25 cellular contexts compared by ENCODE assay signal in genomic region chr13:114229486-114229885, GRCh38. TPM values are rescaled to one million over a fixed set of nuclear protein-coding genes. Genes with fewer than 3 reads are reported as not detected.
DNase-seq lines count a peak whose midpoint lies in the region; FAIRE-seq and TF ChIP-seq lines count a peak whose summit lies in the region.
"Had no signal": no experiment of that assay in that cellular context is flagged by ENCODE, and none has a peak within 500 bp of the region (broad histone marks: within the 10 kb centered on the region; RNA-seq: fewer than 3 reads in every experiment).

No MANE protein-coding gene starts in this region.

- intact Hi-C loops in activated naive CD4-positive, alpha-beta T cell treated with anti-CD3 and anti-CD28 coated beads for 36 hours (cut with micrococcal nuclease), result loop anchor here (5.0 kb wide), 1 partner anchor 212 kb away; no protein-coding TSS in a partner anchor
- intact Hi-C loops in activated T-helper 2 cell treated with anti-CD3 and anti-CD28 coated beads, Interferon-gamma antibody, Interleukin-2, Interleukin-4, amounts not matched to agents 10 μg/mL and 5 μg/mL and 100 μg/mL, durations not matched to agents 14 hours and 24 hours and 36 hours (cut with micrococcal nuclease), result loop anchor here (5.0 kb wide), 1 partner anchor 82 kb away; no protein-coding TSS in a partner anchor

- no peaks in the 10 kb centered on the region for H3K27me3 Mint-ChIP-seq in activated naive CD4-positive, alpha-beta T cell treated with anti-CD3 and anti-CD28 coated beads for 36 hours (ENCODE audit: low read depth)
- H3K27me3 Mint-ChIP-seq in astrocyte (ENCODE audit: low read depth, unreplicated experiment), result peaks cover 2% of the 10 kb centered on the region
- peaks cover 22% of the 10 kb centered on the region for H3K27me3 Mint-ChIP-seq in activated T-helper 2 cell treated with anti-CD3 and anti-CD28 coated beads, Interferon-gamma antibody, Interleukin-2, Interleukin-4, amounts not matched to agents 10 μg/mL and 5 μg/mL and 100 μg/mL, durations not matched to agents 14 hours and 24 hours and 36 hours (ENCODE audit: low read depth)
- peaks cover 6% of the 10 kb centered on the region for H3K27me3 Mint-ChIP-seq in activated CD4-positive, alpha-beta T cell treated with anti-CD3 and anti-CD28 coated beads, Interleukin-2, amount 10 ng/mL, durations not matched to agents 7 days and 5 days

- no peaks in the 10 kb centered on the region for H3K79me2 ChIP-seq in astrocyte (ENCODE audit: insufficient read depth, low read length)

- no peaks in the 10 kb centered on the region for H4K20me1 ChIP-seq in astrocyte (ENCODE audit: insufficient read depth, low read length)

- CTCF ChIA-PET in activated naive CD4-positive, alpha-beta T cell treated with anti-CD3 and anti-CD28 coated beads for 36 hours (lab: Charles Lee), result no interaction called here
- CTCF ChIA-PET in activated CD4-positive, alpha-beta T cell treated with anti-CD3 and anti-CD28 coated beads, Interleukin-2, amount 10 ng/mL, durations not matched to agents 7 days and 5 days (lab: Charles Lee), result interaction anchor here (1.0 kb wide), 1 partner anchor 413 kb away, joined by 4 read pairs; no protein-coding TSS in a partner anchor

- peak overlapping the region; percentile 37 for H3K4me2 ChIP-seq in astrocyte (ENCODE audit: low read length)
- H3K4me2 ChIP-seq: PC-9 had no signal

- H3K4me1 Mint-ChIP-seq in activated naive CD4-positive, alpha-beta T cell treated with anti-CD3 and anti-CD28 coated beads for 36 hours (ENCODE audit: low read depth), result peaks cover 38% of the 10 kb centered on the region
- peaks cover 18% of the 10 kb centered on the region for H3K4me1 Mint-ChIP-seq in astrocyte (ENCODE audit: low read depth, unreplicated experiment)
- H3K4me1 Mint-ChIP-seq in activated T-helper 2 cell treated with anti-CD3 and anti-CD28 coated beads, Interferon-gamma antibody, Interleukin-2, Interleukin-4, amounts not matched to agents 10 μg/mL and 5 μg/mL and 100 μg/mL, durations not matched to agents 14 hours and 24 hours and 36 hours (ENCODE audit: low read depth), result peaks cover 25% of the 10 kb centered on the region
- H3K4me1 Mint-ChIP-seq in activated CD4-positive, alpha-beta T cell treated with anti-CD3 and anti-CD28 coated beads, Interleukin-2, amount 10 ng/mL, durations not matched to agents 7 days and 5 days, result peaks cover 41% of the 10 kb centered on the region

- peak; percentile 65 for FAIRE-seq in astrocyte (lab: Jason Lieb, UNC)

- peaks cover 15% of the 10 kb centered on the region for H3K27me3 ChIP-seq in astrocyte (ENCODE audit: insufficient read depth, low read length)
- H3K27me3 ChIP-seq in iPS-18a (ENCODE audit: control insufficient read depth, insufficient read depth, low read length), result peaks cover 9% of the 10 kb centered on the region
- H3K27me3 ChIP-seq in tibial nerve, result peaks cover 0 to 15% of the 10 kb centered on the region in 2 donors
- H3K27me3 ChIP-seq: SJCRH30 had no signal

- DNase-seq in activated naive CD4-positive, alpha-beta T cell treated with anti-CD3 and anti-CD28 coated beads for 36 hours, result no peak
- DNase-seq in activated naive CD4-positive, alpha-beta T cell (lab: John Stamatoyannopoulos, UW), result no peak
- DNase-seq in astrocyte (ENCODE audit: low read depth) (peak; percentile 38), tibial nerve (ENCODE audit: low spot score in 2 of 2) (no peak), DMS79 (lab: John Stamatoyannopoulos, UW) (no peak)
- no peak for DNase-seq in activated T-helper 2 cell treated with anti-CD3 and anti-CD28 coated beads, Interferon-gamma antibody, Interleukin-2, Interleukin-4, amounts not matched to agents 10 μg/mL and 5 μg/mL and 100 μg/mL, durations not matched to agents 14 hours and 24 hours and 36 hours (ENCODE audit: low spot score)
- no peak for DNase-seq in activated CD4-positive, alpha-beta T cell treated with anti-CD3 and anti-CD28 coated beads, Interleukin-2, amount 10 ng/mL, durations not matched to agents 7 days and 5 days
- DNase-seq: activated gamma-delta T cell; Caco-2; head of caudate nucleus; immature natural killer cell; left lung; NCI-H1694; NCI-H82; PC-9; SJCRH30; spleen; stimulated activated CD4-positive, alpha-beta T cell treated with anti-CD3 and anti-CD28 coated beads, Interleukin-4, amount 100 ng/mL, for 4 hours; T-helper 17 cell had no signal

- POLR2A ChIA-PET in activated CD4-positive, alpha-beta T cell treated with anti-CD3 and anti-CD28 coated beads, Interleukin-2, amount 10 ng/mL, durations not matched to agents 7 days and 5 days (lab: Charles Lee), result no interaction called here

- H3K9ac ChIP-seq in astrocyte (ENCODE audit: low read length) (no peak overlapping the region), iPS-18a (ENCODE audit: low read length) (peak overlapping the region; percentile 34)

- no peaks in the 10 kb centered on the region for H3K9me3 Mint-ChIP-seq in activated naive CD4-positive, alpha-beta T cell treated with anti-CD3 and anti-CD28 coated beads for 36 hours
- no peaks in the 10 kb centered on the region for H3K9me3 Mint-ChIP-seq in astrocyte (ENCODE audit: unreplicated experiment)
- H3K9me3 Mint-ChIP-seq in activated T-helper 2 cell treated with anti-CD3 and anti-CD28 coated beads, Interferon-gamma antibody, Interleukin-2, Interleukin-4, amounts not matched to agents 10 μg/mL and 5 μg/mL and 100 μg/mL, durations not matched to agents 14 hours and 24 hours and 36 hours, result peaks cover 4% of the 10 kb centered on the region
- H3K9me3 Mint-ChIP-seq in activated CD4-positive, alpha-beta T cell treated with anti-CD3 and anti-CD28 coated beads, Interleukin-2, amount 10 ng/mL, durations not matched to agents 7 days and 5 days, result no peaks in the 10 kb centered on the region
- H3K9me3 Mint-ChIP-seq: immature natural killer cell, type B pancreatic cell had no signal

- no peak overlapping the region for H3K4me3 Mint-ChIP-seq in activated naive CD4-positive, alpha-beta T cell treated with anti-CD3 and anti-CD28 coated beads for 36 hours
- no peak overlapping the region for H3K4me3 Mint-ChIP-seq in astrocyte (ENCODE audit: unreplicated experiment)
- H3K4me3 Mint-ChIP-seq in activated T-helper 2 cell treated with anti-CD3 and anti-CD28 coated beads, Interferon-gamma antibody, Interleukin-2, Interleukin-4, amounts not matched to agents 10 μg/mL and 5 μg/mL and 100 μg/mL, durations not matched to agents 14 hours and 24 hours and 36 hours (ENCODE audit: low read depth), result no peak overlapping the region
- H3K4me3 Mint-ChIP-seq in activated CD4-positive, alpha-beta T cell treated with anti-CD3 and anti-CD28 coated beads, Interleukin-2, amount 10 ng/mL, durations not matched to agents 7 days and 5 days, result no peak overlapping the region
- H3K4me3 Mint-ChIP-seq: immature natural killer cell, T-helper 17 cell had no signal

- no peak for TF ChIP-seq POLR2A in tibial nerve (IDR thresholded peaks at IDR 0.05)

- peak overlapping the region; percentile 5 for H3K27ac Mint-ChIP-seq in activated naive CD4-positive, alpha-beta T cell treated with anti-CD3 and anti-CD28 coated beads for 36 hours
- peak overlapping the region; percentile 84 for H3K27ac Mint-ChIP-seq in astrocyte (ENCODE audit: unreplicated experiment)
- no peak overlapping the region for H3K27ac Mint-ChIP-seq in activated T-helper 2 cell treated with anti-CD3 and anti-CD28 coated beads, Interferon-gamma antibody, Interleukin-2, Interleukin-4, amounts not matched to agents 10 μg/mL and 5 μg/mL and 100 μg/mL, durations not matched to agents 14 hours and 24 hours and 36 hours
- H3K27ac Mint-ChIP-seq in activated CD4-positive, alpha-beta T cell treated with anti-CD3 and anti-CD28 coated beads, Interleukin-2, amount 10 ng/mL, durations not matched to agents 7 days and 5 days, result no peak overlapping the region
- H3K27ac Mint-ChIP-seq: immature natural killer cell, T-helper 17 cell had no signal

- no peak overlapping the region for H2AFZ ChIP-seq in astrocyte (ENCODE audit: low read depth, low read length)
- H2AFZ ChIP-seq: PC-9 had no signal

- 29% methylated on average over 4 of the region's 4 CpGs for WGBS in tibial nerve, 2 donors

- no peaks in the 10 kb centered on the region for H3K36me3 Mint-ChIP-seq in activated naive CD4-positive, alpha-beta T cell treated with anti-CD3 and anti-CD28 coated beads for 36 hours (ENCODE audit: low read depth)
- H3K36me3 Mint-ChIP-seq in astrocyte (ENCODE audit: low read depth, unreplicated experiment), result peaks cover under 1% of the 10 kb centered on the region
- H3K36me3 Mint-ChIP-seq in activated T-helper 2 cell treated with anti-CD3 and anti-CD28 coated beads, Interferon-gamma antibody, Interleukin-2, Interleukin-4, amounts not matched to agents 10 μg/mL and 5 μg/mL and 100 μg/mL, durations not matched to agents 14 hours and 24 hours and 36 hours (ENCODE audit: low read depth), result no peaks in the 10 kb centered on the region
- H3K36me3 Mint-ChIP-seq in activated CD4-positive, alpha-beta T cell treated with anti-CD3 and anti-CD28 coated beads, Interleukin-2, amount 10 ng/mL, durations not matched to agents 7 days and 5 days (ENCODE audit: low read depth), result no peaks in the 10 kb centered on the region
- H3K36me3 Mint-ChIP-seq: immature natural killer cell, type B pancreatic cell had no signal

- H3K9me3 ChIP-seq in astrocyte (ENCODE audit: insufficient read depth, low read depth, low read length), result no peaks in the 10 kb centered on the region
- H3K9me3 ChIP-seq in iPS-18a (ENCODE audit: control insufficient read depth, low read depth, low read length), result peaks cover 3% of the 10 kb centered on the region
- no peaks in the 10 kb centered on the region for H3K9me3 ChIP-seq in tibial nerve
- H3K9me3 ChIP-seq: Caco-2, left lung, neutrophil, SJCRH30, spleen had no signal

- H3K36me3 ChIP-seq in astrocyte (ENCODE audit: insufficient read depth, low read length) (no peaks in the 10 kb centered on the region), iPS-18a (ENCODE audit: control insufficient read depth, low read depth, low read length) (no peaks in the 10 kb centered on the region), tibial nerve (no peaks in the 10 kb centered on the region)
- H3K36me3 ChIP-seq: left lung, neutrophil, SJCRH30, spleen had no signal

- TF ChIP-seq EP300 in tibial nerve (IDR thresholded peaks at IDR 0.05), result no peak

- H3K4me1 ChIP-seq in astrocyte (ENCODE audit: insufficient read depth, low read length) (peaks cover 6% of the 10 kb centered on the region), iPS-18a (ENCODE audit: control insufficient read depth, low read depth, low read length) (peaks cover 39% of the 10 kb centered on the region), tibial nerve (peaks cover 0 to 23% (median 3%) of the 10 kb centered on the region in 4 donors)
- H3K4me1 ChIP-seq: Caco-2 had no signal

- TF ChIP-seq CTCF in astrocyte (IDR thresholded peaks at IDR 0.05; ENCODE audit: insufficient read depth, low read depth, low read length) (no peak), tibial nerve (IDR thresholded peaks at IDR 0.05) (no peak)

- H3K4me3 ChIP-seq in astrocyte (ENCODE audit: insufficient read depth, low read depth, low read length), result no peak overlapping the region
- H3K4me3 ChIP-seq in iPS-18a (ENCODE audit: low read length), result no peak overlapping the region
- no peak overlapping the region for H3K4me3 ChIP-seq in tibial nerve
- H3K4me3 ChIP-seq: left lung, PC-9, SJCRH30, spleen had no signal

- H3K27ac ChIP-seq in astrocyte (ENCODE audit: low read depth, low read length) (no peak overlapping the region), iPS-18a (ENCODE audit: low read length) (no peak overlapping the region), tibial nerve (no peak overlapping the region)
- H3K27ac ChIP-seq: left lung, neutrophil, PC-9, SJCRH30, spleen, VCaP had no signal

RNA-seq across cellular contexts. Expression of gene CDC16, which starts 5.2 kb away (rescaled TPM):
- total RNA-seq in activated naive CD4-positive, alpha-beta T cell treated with anti-CD3 and anti-CD28 coated beads for 36 hours, result 10 to 100 TPM; 67.2 to 69.5 TPM
- total RNA-seq in astrocyte, result 77.0 and 81.0 TPM in 2 replicates
- 80.4 and 86.1 TPM in 2 replicates for total RNA-seq in activated T-helper 2 cell treated with anti-CD3 and anti-CD28 coated beads, Interferon-gamma antibody, Interleukin-2, Interleukin-4, amounts not matched to agents 10 μg/mL and 5 μg/mL and 100 μg/mL, durations not matched to agents 14 hours and 24 hours and 36 hours
- 10 to 100 TPM; 81.6 to 85.4 TPM for total RNA-seq in activated CD4-positive, alpha-beta T cell treated with anti-CD3 and anti-CD28 coated beads, Interleukin-2, amount 10 ng/mL, durations not matched to agents 7 days and 5 days
- total RNA-seq in tibial nerve, result 10 to 100 TPM; 43.9 to 87.0 (median 70.2) TPM

RNA-seq across cellular contexts. Expression of gene CFAP97D2, which starts 50.4 kb away (rescaled TPM):
- total RNA-seq in activated naive CD4-positive, alpha-beta T cell treated with anti-CD3 and anti-CD28 coated beads for 36 hours, result under 1 TPM in 1 of 2 experiments, not detected in 1; 0.17 TPM
- total RNA-seq in astrocyte (not detected in 2 replicates), tibial nerve (not detected)
- not detected in 2 replicates for total RNA-seq in activated T-helper 2 cell treated with anti-CD3 and anti-CD28 coated beads, Interferon-gamma antibody, Interleukin-2, Interleukin-4, amounts not matched to agents 10 μg/mL and 5 μg/mL and 100 μg/mL, durations not matched to agents 14 hours and 24 hours and 36 hours
- not detected for total RNA-seq in activated CD4-positive, alpha-beta T cell treated with anti-CD3 and anti-CD28 coated beads, Interleukin-2, amount 10 ng/mL, durations not matched to agents 7 days and 5 days
- total RNA-seq: A172, Caco-2, cerebellum, PC-9, spleen, T-helper 17 cell had no signal

RNA-seq across cellular contexts. Expression of gene UPF3A, which starts 51.9 kb away (rescaled TPM):
- total RNA-seq in activated naive CD4-positive, alpha-beta T cell treated with anti-CD3 and anti-CD28 coated beads for 36 hours, result 10 to 100 TPM; 36.9 to 38.7 TPM
- total RNA-seq in astrocyte (37.5 and 44.8 TPM in 2 replicates), tibial nerve (10 to 100 TPM; 62.7 to 89.2 (median 80.2) TPM)
- total RNA-seq in activated T-helper 2 cell treated with anti-CD3 and anti-CD28 coated beads, Interferon-gamma antibody, Interleukin-2, Interleukin-4, amounts not matched to agents 10 μg/mL and 5 μg/mL and 100 μg/mL, durations not matched to agents 14 hours and 24 hours and 36 hours, result 45.9 and 49.9 TPM in 2 replicates
- 10 to 100 TPM; 55.1 to 62.1 TPM for total RNA-seq in activated CD4-positive, alpha-beta T cell treated with anti-CD3 and anti-CD28 coated beads, Interleukin-2, amount 10 ng/mL, durations not matched to agents 7 days and 5 days

Comparison
In these comparisons a context has a peak if more than half of its experiments do, and no peak if none do; other contexts are left out.
1. H3K27ac Mint-ChIP-seq: peak in activated naive CD4-positive, alpha-beta T cell treated with anti-CD3 and anti-CD28 coated beads for 36 hours (single experiment) and astrocyte (single experiment); none in activated T-helper 2 cell treated with anti-CD3 and anti-CD28 coated beads, Interferon-gamma antibody, Interleukin-2, Interleukin-4, amounts not matched to agents 10 μg/mL and 5 μg/mL and 100 μg/mL, durations not matched to agents 14 hours and 24 hours and 36 hours (single experiment) and activated CD4-positive, alpha-beta T cell treated with anti-CD3 and anti-CD28 coated beads, Interleukin-2, amount 10 ng/mL, durations not matched to agents 7 days and 5 days (single experiment).